11 cellular contexts compared by ENCODE assay signal in genomic region chr11:7520981-7521487, GRCh38. TPM values are rescaled to one million over a fixed set of nuclear protein-coding genes. Genes with fewer than 3 reads are reported as not detected.
A peak's percentile ranks its signal among the peaks of the same experiment; 100 is the strongest.
DNase-seq lines count a peak whose midpoint lies in the region; ATAC-seq and TF ChIP-seq lines count a peak whose summit lies in the region.
"Had no signal": no experiment of that assay in that cellular context is flagged by ENCODE, and none has a peak within 500 bp of the region (broad histone marks: within the 10 kb centered on the region; RNA-seq: fewer than 3 reads in every experiment).

No MANE protein-coding gene starts in this region.

- no peak for TF ChIP-seq EP300 in gastroesophageal sphincter (IDR thresholded peaks at IDR 0.05)

- no peak overlapping the region for H3K9ac ChIP-seq in PC-3 (ENCODE audit: low read length)

- no peak for TF ChIP-seq POLR2A in gastroesophageal sphincter (IDR thresholded peaks at IDR 0.05)

- POLR2A ChIA-PET in PC-3 (lab: Charles Lee; ENCODE audit: unreplicated experiment): no interaction called here

- no peak overlapping the region for H2AFZ ChIP-seq in PC-3 (ENCODE audit: low read length)
- H2AFZ ChIP-seq: PC-9 had no signal

- CTCF ChIA-PET in PC-3 (lab: Charles Lee): no interaction called here

- no peaks in the 10 kb centered on the region for H3K9me2 ChIP-seq in PC-3 (replicated peaks; ENCODE audit: low read length)

- peak; percentile 80 for ATAC-seq in GM21381 (IDR thresholded peaks at IDR 0.05; ENCODE audit: unreplicated experiment)
- ATAC-seq in HG03460 (IDR thresholded peaks at IDR 0.05; ENCODE audit: unreplicated experiment): peak; percentile 78
- ATAC-seq in gastroesophageal sphincter: peak; percentile 11
- ATAC-seq in PC-3: no peak
- no peak for ATAC-seq in SK-N-SH treated with all-trans-retinoic acid at 6 μM for 48 hours

- no peak overlapping the region for H3K4me2 ChIP-seq in PC-3 (ENCODE audit: low read length)
- H3K4me2 ChIP-seq: PC-9 had no signal

- H3K27ac ChIP-seq in gastroesophageal sphincter (peak overlapping the region in 2 of 4 donors; percentile 40 to 47), PC-3 (ENCODE audit: low read length) (no peak overlapping the region)
- H3K27ac ChIP-seq: PC-9 had no signal

- BruUV-seq in PC-3 (replicated peaks; lab: Mats Ljungman, UMichigan): no TSS peak

- H3K79me2 ChIP-seq in PC-3 (ENCODE audit: low read length): no peaks in the 10 kb centered on the region

- DNase-seq in GM10266 (ENCODE audit: extremely low spot score) (peak; percentile 53), NCI-H2107 treated with DMSO at 0.1 percent for 48 hours (lab: John Stamatoyannopoulos, UW; ENCODE audit: unreplicated experiment) (no peak), retina (no peak), PC-3 (no peak)
- DNase-seq: PC-9 had no signal

- H3K27me3 ChIP-seq in gastroesophageal sphincter: no peaks in the 10 kb centered on the region
- peaks cover 31% of the 10 kb centered on the region for H3K27me3 ChIP-seq in PC-3 (ENCODE audit: low read length)

- H3F3A ChIP-seq in PC-3 (ENCODE audit: low read length, unreplicated experiment): no peaks in the 10 kb centered on the region

- WGBS in gastroesophageal sphincter (ENCODE audit: low coverage in 1 of 2), 2 donors: 0 to 20% methylated on average over 1 of the region's 2 CpGs

- H3K4me1 ChIP-seq in gastroesophageal sphincter (peaks cover 0 to 24% (median 5%) of the 10 kb centered on the region in 3 donors), PC-3 (ENCODE audit: insufficient read depth, low read length) (no peaks in the 10 kb centered on the region)

- intact Hi-C loops in PC-3 (cut with micrococcal nuclease): no loop called here

- TF ChIP-seq CTCF in GM10266 (IDR thresholded peaks at IDR 0.05; ENCODE audit: control insufficient read depth, insufficient read depth, low read depth, missing control alignments): no peak
- no peak for TF ChIP-seq CTCF in gastroesophageal sphincter (IDR thresholded peaks at IDR 0.05)
- TF ChIP-seq CTCF in PC-3 (conservative IDR thresholded peaks at IDR 0.05; ENCODE audit: low read depth, low read length): no peak

- H3K36me3 ChIP-seq in gastroesophageal sphincter: no peaks in the 10 kb centered on the region
- no peaks in the 10 kb centered on the region for H3K36me3 ChIP-seq in PC-3 (ENCODE audit: low read depth, low read length)

- no peaks in the 10 kb centered on the region for H4K20me1 ChIP-seq in PC-3 (ENCODE audit: low read length)

- H3K9me3 ChIP-seq in gastroesophageal sphincter: no peaks in the 10 kb centered on the region
- H3K9me3 ChIP-seq in PC-3 (ENCODE audit: low read length): no peaks in the 10 kb centered on the region

- H3K4me3 ChIP-seq in gastroesophageal sphincter (no peak overlapping the region), PC-3 (ENCODE audit: low read length) (no peak overlapping the region)
- H3K4me3 ChIP-seq: PC-9 had no signal

TF ChIP-seq in SK-N-SH treated with all-trans-retinoic acid at 6 μM for 48 hours, 23 proteins besides CTCF, POLR2A, EP300 and RAD21:
- TF ChIP-seq CREB5 (CRISPR knock-in tag; IDR thresholded peaks at IDR 0.05; ENCODE audit: low read depth) (no peak), ARNTL (CRISPR knock-in tag; IDR thresholded peaks at IDR 0.05; ENCODE audit: borderline replicate concordance, low read depth) (no peak), BACH2 (CRISPR knock-in tag; IDR thresholded peaks at IDR 0.05; ENCODE audit: borderline replicate concordance) (no peak), POU6F1 (CRISPR knock-in tag; IDR thresholded peaks at IDR 0.05; ENCODE audit: borderline replicate concordance, low read depth) (no peak), TCF4 (CRISPR knock-in tag; IDR thresholded peaks at IDR 0.05; ENCODE audit: borderline replicate concordance) (no peak), ZFP30 (CRISPR knock-in tag; IDR thresholded peaks at IDR 0.05) (no peak), ISL1 (CRISPR knock-in tag; IDR thresholded peaks at IDR 0.05) (no peak), ZC3H10 (CRISPR knock-in tag; IDR thresholded peaks at IDR 0.05) (no peak), CSDC2 (CRISPR knock-in tag; IDR thresholded peaks at IDR 0.05) (no peak), RARB (CRISPR knock-in tag; IDR thresholded peaks at IDR 0.05) (no peak), TOX (CRISPR knock-in tag; IDR thresholded peaks at IDR 0.05; ENCODE audit: borderline replicate concordance) (no peak), ZNF70 (CRISPR knock-in tag; IDR thresholded peaks at IDR 0.05) (no peak), SNAI2 (CRISPR knock-in tag; IDR thresholded peaks at IDR 0.05) (no peak), ZNF8 (CRISPR knock-in tag; IDR thresholded peaks at IDR 0.05) (no peak), PPARA (CRISPR knock-in tag; IDR thresholded peaks at IDR 0.05; ENCODE audit: borderline replicate concordance) (no peak), PATZ1 (CRISPR knock-in tag; IDR thresholded peaks at IDR 0.05; ENCODE audit: borderline replicate concordance) (no peak), OSR1 (CRISPR knock-in tag; IDR thresholded peaks at IDR 0.05) (no peak), ESRRG (CRISPR knock-in tag; IDR thresholded peaks at IDR 0.05) (no peak), CSRNP3 (CRISPR knock-in tag; IDR thresholded peaks at IDR 0.05) (no peak)

RNA-seq across cellular contexts. Expression of gene PPFIBP2, which starts 7.2 kb away (rescaled TPM):
- 10 to 100 TPM in 3 of 4 donors, 1 to 10 TPM in 1; 8.0 to 26.5 (median 11.3) TPM for total RNA-seq in gastroesophageal sphincter
- total RNA-seq in PC-3 (2014; rRNA removed): 3.2 and 3.3 TPM in 2 replicates

RNA-seq across cellular contexts. Expression of gene OLFML1, which starts 35.7 kb away (rescaled TPM):
- total RNA-seq in gastroesophageal sphincter (10 to 100 TPM in 1 of 4 donors, 1 to 10 TPM in 3; 3.4 to 10.2 (median 7.6) TPM), PC-3 (2014; rRNA removed) (not detected in 2 replicates)
- total RNA-seq: Daoy, mononuclear cell, PC-9 had no signal

Comparison
In these comparisons a context has a peak if more than half of its experiments do, and no peak if none do; other contexts are left out.
1. ATAC-seq: peak in GM21381 (single experiment), HG03460 (single experiment) and gastroesophageal sphincter (single experiment); none in PC-3 (single experiment) and SK-N-SH treated with all-trans-retinoic acid at 6 μM for 48 hours (single experiment).